ENCODE assay signal across 26 cellular contexts in genomic region chr10:5036511-5036910, GRCh38. TPM values are rescaled to one million over a fixed set of nuclear protein-coding genes. Genes with fewer than 3 reads are reported as not detected.
"Had no signal": no experiment of that assay in that cellular context is flagged by ENCODE, and none has a peak within 500 bp of the region (broad histone marks: within the 10 kb centered on the region; RNA-seq: fewer than 3 reads in every experiment).

No MANE protein-coding gene starts in this region.

- ATAC-seq: activated CD8-positive, alpha-beta memory T cell treated with anti-CD3 and anti-CD28 coated beads, Interleukin-2, amount 10 ng/mL, durations not matched to agents 7 days and 5 days; K562; PC-3; T-helper 17 cell had no signal

- H3K27ac ChIP-seq: breast epithelium had no signal

- H3K36me3 ChIP-seq: breast epithelium had no signal

- H3K4me1 ChIP-seq: breast epithelium had no signal

- H3K4me3 ChIP-seq: breast epithelium, K562 had no signal

- H3K4me1 Mint-ChIP-seq: activated B cell treated with CpG ODN at 0.5 μM for 24 hours; activated CD8-positive, alpha-beta memory T cell treated with anti-CD3 and anti-CD28 coated beads, Interleukin-2, amount 10 ng/mL, durations not matched to agents 7 days and 5 days; activated naive CD4-positive, alpha-beta T cell treated with anti-CD3 and anti-CD28 coated beads, Interleukin-2, amount 50 U/mL, for 24 hours had no signal

- H3K4me3 Mint-ChIP-seq: activated B cell treated with CpG ODN at 0.5 μM for 24 hours; activated CD4-positive, alpha-beta T cell treated with anti-CD3 and anti-CD28 coated beads, Interleukin-2, amount 10 ng/mL, durations not matched to agents 24 days and 14 days; activated CD8-positive, alpha-beta memory T cell treated with anti-CD3 and anti-CD28 coated beads, Interleukin-2, amount 10 ng/mL, durations not matched to agents 7 days and 5 days; activated naive CD4-positive, alpha-beta T cell treated with anti-CD3 and anti-CD28 coated beads, Interleukin-2, amount 50 U/mL, for 24 hours; activated T-cell treated with anti-CD3 and anti-CD28 coated beads, Interleukin-2, amount 50 U/mL, for 24 hours; activated T-helper 1 cell treated with anti-CD3 and anti-CD28 coated beads, Interleukin-12 subunit alpha, Interleukin-12 subunit beta, Interleukin-2, Interleukin-4 antibody, amounts not matched to agents 30 ng/mL and 10 ng/mL and 1 ng/mL, durations not matched to agents 14 hours and 24 hours and 36 hours; T-helper 17 cell had no signal

- H3K27me3 ChIP-seq: breast epithelium had no signal

- H3K27me3 Mint-ChIP-seq: activated CD8-positive, alpha-beta memory T cell treated with anti-CD3 and anti-CD28 coated beads, Interleukin-2, amount 10 ng/mL, durations not matched to agents 7 days and 5 days had no signal

- H3K27ac Mint-ChIP-seq: activated B cell treated with CpG ODN at 0.5 μM for 24 hours; activated CD4-positive, alpha-beta T cell treated with anti-CD3 and anti-CD28 coated beads, Interleukin-2, amount 10 ng/mL, durations not matched to agents 24 days and 14 days; activated CD8-positive, alpha-beta memory T cell treated with anti-CD3 and anti-CD28 coated beads, Interleukin-2, amount 10 ng/mL, durations not matched to agents 7 days and 5 days; activated naive CD4-positive, alpha-beta T cell treated with anti-CD3 and anti-CD28 coated beads, Interleukin-2, amount 50 U/mL, for 24 hours; activated T-cell treated with anti-CD3 and anti-CD28 coated beads, Interleukin-2, amount 50 U/mL, for 24 hours; activated T-helper 1 cell treated with anti-CD3 and anti-CD28 coated beads, Interleukin-12 subunit alpha, Interleukin-12 subunit beta, Interleukin-2, Interleukin-4 antibody, amounts not matched to agents 30 ng/mL and 10 ng/mL and 1 ng/mL, durations not matched to agents 14 hours and 24 hours and 36 hours; T-helper 17 cell had no signal

- H3K36me3 Mint-ChIP-seq: activated CD8-positive, alpha-beta memory T cell treated with anti-CD3 and anti-CD28 coated beads, Interleukin-2, amount 10 ng/mL, durations not matched to agents 7 days and 5 days had no signal

- DNase-seq: activated B cell treated with CpG ODN at 0.5 μM for 24 hours; activated CD4-positive, alpha-beta T cell treated with anti-CD3 and anti-CD28 coated beads for 1 hour; activated CD4-positive, alpha-beta T cell treated with anti-CD3 and anti-CD28 coated beads, Interleukin-2, amount 10 ng/mL, durations not matched to agents 24 days and 14 days; activated CD4-positive, alpha-beta T cell treated with anti-CD3 and anti-CD28 coated beads, Interleukin-2, amount 50 U/mL, for 48 hours; activated CD8-positive, alpha-beta memory T cell treated with anti-CD3 and anti-CD28 coated beads, Interleukin-2, amount 10 ng/mL, durations not matched to agents 7 days and 5 days; activated effector memory CD4-positive, alpha-beta T cell treated with Interleukin-2 at 50 U/mL for 16 hours; activated naive CD4-positive, alpha-beta T cell; activated T-cell treated with anti-CD3 and anti-CD28 coated beads, Interleukin-2, amount 50 U/mL, for 24 hours; aorta; caudate nucleus; Kasumi-1; NCI-H1048; NCI-H187 treated with DMSO at 0.1 percent for 48 hours; NCI-H2081 treated with DMSO at 0.1 percent for 48 hours; NCI-H2171 treated with DMSO at 0.1 percent for 48 hours; NCI-H226; NCI-H526; PC-3; SHP77 treated with DMSO at 0.1 percent for 48 hours; T-helper 17 cell; T-helper 9 cell had no signal

RNA-seq across cellular contexts. Expression of gene AKR1C2, which starts 32.9 kb away (rescaled TPM):
- total RNA-seq: activated B cell treated with CpG ODN at 0.5 μM for 24 hours; activated CD4-positive, alpha-beta T cell treated with anti-CD3 and anti-CD28 coated beads, Interleukin-2, amount 10 ng/mL, durations not matched to agents 24 days and 14 days; activated CD8-positive, alpha-beta memory T cell treated with anti-CD3 and anti-CD28 coated beads, Interleukin-2, amount 10 ng/mL, durations not matched to agents 7 days and 5 days; activated T-helper 1 cell treated with anti-CD3 and anti-CD28 coated beads, Interleukin-12 subunit alpha, Interleukin-12 subunit beta, Interleukin-2, Interleukin-4 antibody, amounts not matched to agents 30 ng/mL and 10 ng/mL and 1 ng/mL, durations not matched to agents 14 hours and 24 hours and 36 hours; SK-MEL-5; T-helper 17 cell had no signal

RNA-seq across cellular contexts. Expression of gene AKR1C3, which starts 57.7 kb away (rescaled TPM):
- total RNA-seq: activated B cell treated with CpG ODN at 0.5 μM for 24 hours; activated CD4-positive, alpha-beta T cell treated with anti-CD3 and anti-CD28 coated beads, Interleukin-2, amount 10 ng/mL, durations not matched to agents 24 days and 14 days; SK-MEL-5 had no signal
